ENCODE assay signal across 12 cellular contexts in the genomic region with DNA sequence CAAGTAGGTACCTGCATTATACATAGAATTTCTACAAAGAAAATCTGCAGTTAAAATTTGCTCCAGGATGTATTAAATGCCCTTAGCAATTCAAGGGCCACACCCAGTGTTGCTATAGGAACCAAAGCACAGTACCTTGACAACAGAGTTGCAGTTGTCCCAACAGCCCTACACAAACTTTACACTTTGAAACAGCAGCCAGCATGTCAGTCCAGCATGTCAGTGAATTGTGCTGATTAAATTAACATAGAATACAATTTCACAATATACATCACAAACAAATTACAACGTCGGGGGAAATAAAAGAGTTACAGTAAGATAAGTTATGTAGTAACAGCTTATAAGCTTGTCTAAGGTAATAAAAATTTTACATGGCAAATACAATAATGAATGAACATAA.
DNase-seq lines count a peak whose midpoint lies in the region; TF ChIP-seq lines count a peak whose summit lies in the region.
"Had no signal": no experiment of that assay in that cellular context is flagged by ENCODE, and none has a peak within 500 bp of the region (broad histone marks: within the 10 kb centered on the region; RNA-seq: fewer than 3 reads in every experiment).

No MANE protein-coding gene starts in this region.

- CTCF ChIA-PET in RWPE1 (lab: Yijun Ruan, JAX) = interaction anchor here (0.9 kb wide), 1 partner anchor 26 kb away, joined by 3 read pairs; no protein-coding TSS in a partner anchor

- no peak overlapping the region for H3K4me3 ChIP-seq in stomach
- H3K4me3 ChIP-seq in BE2C (ENCODE audit: low read depth, low read length) = no peak overlapping the region
- H3K4me3 ChIP-seq: cardiac muscle cell, lung had no signal

- DNase-seq in NCI-H2196 (lab: John Stamatoyannopoulos, UW; ENCODE audit: unreplicated experiment) (peak; percentile 20), NCI-H2196 treated with DMSO at 0.1 percent for 48 hours (lab: John Stamatoyannopoulos, UW; ENCODE audit: unreplicated experiment) (no peak), RWPE1 (ENCODE audit: low spot score) (peak; percentile 34), fibroblast of the conjunctiva (ENCODE audit: low read depth) (peak; percentile 67), stomach (no peak), kidney glomerular epithelial cell (lab: John Stamatoyannopoulos, UW) (no peak), BE2C (no peak)
- no peak for DNase-seq in effector CD4-positive, alpha-beta T cell
- DNase-seq: activated T-cell treated with anti-CD3 and anti-CD28 coated beads, Interleukin-2, amount 50 U/mL, for 4 hours; WERI-Rb-1 had no signal

- H3K4me1 ChIP-seq in stomach (peaks cover 26 to 45% (median 33%) of the 10 kb centered on the region in 4 donors), BE2C (no peaks in the 10 kb centered on the region)

- H3K27me3 ChIP-seq in stomach (no peaks in the 10 kb centered on the region), BE2C (no peaks in the 10 kb centered on the region)
- H3K27me3 ChIP-seq: cardiac muscle cell had no signal

- H3K9me3 ChIP-seq in stomach (no peaks in the 10 kb centered on the region), BE2C (no peaks in the 10 kb centered on the region)

- POLR2A ChIA-PET in RWPE1 (lab: Yijun Ruan, JAX; ENCODE audit: low non-redundant PET) = no interaction called here

- no peak for TF ChIP-seq EP300 in stomach (IDR thresholded peaks at IDR 0.05)

- intact Hi-C loops in stomach (cut with DNase I; ENCODE audit: low total_unique reads) = no loop called here

- no peaks in the 10 kb centered on the region for H3K36me3 ChIP-seq in stomach
- H3K36me3 ChIP-seq in BE2C = no peaks in the 10 kb centered on the region
- H3K36me3 ChIP-seq: cardiac muscle cell, WERI-Rb-1 had no signal

- no peak for TF ChIP-seq CTCF in RWPE1 (conservative IDR thresholded peaks at IDR 0.05; ENCODE audit: low read depth)
- TF ChIP-seq CTCF in stomach (IDR thresholded peaks at IDR 0.05) = no peak
- no peak for TF ChIP-seq CTCF in BE2C (IDR thresholded peaks at IDR 0.05; ENCODE audit: low read depth, low read length)

- no peak overlapping the region for H3K27ac ChIP-seq in RWPE1
- H3K27ac ChIP-seq in stomach = peak overlapping the region in 3 of 5 donors; percentile 80 to 83 (median 81)
- H3K27ac ChIP-seq: cardiac muscle cell, WERI-Rb-1 had no signal

- WGBS in stomach, 5 donors = 40 to 47% (median 43%) methylated on average over 2 of the region's 2 CpGs

- no peak for TF ChIP-seq POLR2A in stomach (IDR thresholded peaks at IDR 0.05)

Comparison
In these comparisons a context has a peak if more than half of its experiments do, and no peak if none do; other contexts are left out.
1. DNase-seq: peak in NCI-H2196 (single experiment), RWPE1 (single experiment) and fibroblast of the conjunctiva (single experiment); none in NCI-H2196 treated with DMSO at 0.1 percent for 48 hours (single experiment), stomach (single experiment), kidney glomerular epithelial cell (single experiment), BE2C (single experiment) and effector CD4-positive, alpha-beta T cell (single experiment).